In the genomic region with DNA sequence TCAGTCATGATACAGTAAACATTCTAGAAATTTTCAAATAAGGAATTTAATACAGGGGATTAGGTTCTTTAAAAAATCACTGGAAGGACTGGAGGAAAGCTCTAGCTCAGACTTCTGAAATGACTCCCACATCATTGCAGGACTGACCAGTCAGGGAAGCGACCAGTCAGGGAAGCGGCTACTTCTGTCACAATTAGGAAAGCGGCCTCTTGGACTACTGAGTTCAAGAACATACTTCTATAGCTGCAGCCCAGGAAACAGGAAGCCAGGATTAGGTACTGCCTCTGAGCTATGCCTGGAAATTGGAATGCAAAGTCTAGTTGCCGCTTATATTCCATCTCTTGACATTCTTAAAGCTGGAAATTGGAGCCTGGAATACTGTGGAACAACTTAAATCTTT, we compare ENCODE assay signal across 30 cellular contexts. TPM values are rescaled to one million over a fixed set of nuclear protein-coding genes. Genes with fewer than 3 reads are reported as not detected.
DNase-seq lines count a peak whose midpoint lies in the region; FAIRE-seq and TF ChIP-seq lines count a peak whose summit lies in the region.
"Had no signal": no experiment of that assay in that cellular context is flagged by ENCODE, and none has a peak within 500 bp of the region (broad histone marks: within the 10 kb centered on the region; RNA-seq: fewer than 3 reads in every experiment).

No MANE protein-coding gene starts in this region.

- H3K4me1 ChIP-seq in kidney (ENCODE audit: control insufficient read depth in 1 of 2, insufficient read depth in 1 of 2, low read depth in 1 of 2, low read length in 2 of 2), result no peaks in the 10 kb centered on the region

- H3K9ac ChIP-seq in kidney (ENCODE audit: low read length in 2 of 2), result no peak overlapping the region

- peak overlapping the region; percentile 41 for H3K27ac Mint-ChIP-seq in endothelial cell (ENCODE audit: unreplicated experiment)
- peak overlapping the region; percentile 57 for H3K27ac Mint-ChIP-seq in nephron progenitor cell
- H3K27ac Mint-ChIP-seq: activated CD8-positive, alpha-beta memory T cell treated with anti-CD3 and anti-CD28 coated beads, Interleukin-2, amount 10 ng/mL, durations not matched to agents 7 days and 5 days; activated naive CD4-positive, alpha-beta T cell treated with anti-CD3 and anti-CD28 coated beads for 36 hours; activated T-cell treated with anti-CD3 and anti-CD28 coated beads, Interleukin-2, amount 50 U/mL, for 72 hours; memory B cell; progenitor cell of endocrine pancreas had no signal

- peaks cover under 1% of the 10 kb centered on the region for H3K36me3 Mint-ChIP-seq in endothelial cell (ENCODE audit: low read depth, unreplicated experiment)
- peaks cover 47% of the 10 kb centered on the region for H3K36me3 Mint-ChIP-seq in nephron progenitor cell (ENCODE audit: low read depth)

- no peaks in the 10 kb centered on the region for H3K27me3 Mint-ChIP-seq in endothelial cell (ENCODE audit: unreplicated experiment)
- H3K27me3 Mint-ChIP-seq in nephron progenitor cell (ENCODE audit: low read depth, poor library complexity), result no peaks in the 10 kb centered on the region
- H3K27me3 Mint-ChIP-seq: activated CD8-positive, alpha-beta memory T cell treated with anti-CD3 and anti-CD28 coated beads, Interleukin-2, amount 10 ng/mL, durations not matched to agents 7 days and 5 days; CD4-positive, alpha-beta memory T cell; memory B cell; progenitor cell of endocrine pancreas had no signal

- FAIRE-seq in kidney (lab: Jason Lieb, UNC), result no peak
- FAIRE-seq: bronchial epithelial cell, colon, K562 had no signal

- H3K4me1 Mint-ChIP-seq in endothelial cell (ENCODE audit: unreplicated experiment), result peaks cover 23% of the 10 kb centered on the region
- peaks cover 9% of the 10 kb centered on the region for H3K4me1 Mint-ChIP-seq in nephron progenitor cell

- H3K36me3 ChIP-seq in kidney (ENCODE audit: control insufficient read depth in 1 of 2, insufficient read depth in 2 of 2, low read length in 2 of 2), result no peaks in the 10 kb centered on the region
- H3K36me3 ChIP-seq: heart left ventricle, thoracic aorta had no signal

- no peak overlapping the region for H3K4me3 ChIP-seq in kidney (ENCODE audit: low read length in 2 of 2)
- H3K4me3 ChIP-seq: heart left ventricle, K562, PC-9, thoracic aorta had no signal

- peak; percentile 28 for DNase-seq in CD1c-positive myeloid dendritic cell (ENCODE audit: extremely low spot score)
- DNase-seq in LHCN-M2 (ENCODE audit: low read depth), result peak; percentile 27
- peak; percentile 13 for DNase-seq in endothelial cell (ENCODE audit: low spot score)
- no peak for DNase-seq in nephron progenitor cell
- no peak for DNase-seq in amniotic stem cell (lab: John Stamatoyannopoulos, UW)
- no peak for DNase-seq in kidney
- DNase-seq in NOMO-1 treated with dmso at 0.1 percent for 144 hours (lab: John Stamatoyannopoulos, UW; ENCODE audit: unreplicated experiment), result no peak
- no peak for DNase-seq in NK-92 (lab: John Stamatoyannopoulos, UW; ENCODE audit: unreplicated experiment)
- DNase-seq: activated CD4-positive, alpha-beta T cell treated with anti-CD3 and anti-CD28 coated beads, Interleukin-2, amount 50 U/mL, for 1 hour; activated CD8-positive, alpha-beta memory T cell treated with anti-CD3 and anti-CD28 coated beads, Interleukin-2, amount 10 ng/mL, durations not matched to agents 7 days and 5 days; activated naive CD4-positive, alpha-beta T cell treated with anti-CD3 and anti-CD28 coated beads for 36 hours; activated T-cell treated with anti-CD3 and anti-CD28 coated beads, Interleukin-2, amount 50 U/mL, for 72 hours; CD4-positive, alpha-beta memory T cell; DMS 273 treated with DMSO at 0.1 percent for 48 hours; effector CD4-positive, alpha-beta T cell; heart left ventricle; NCI-H1436; NCI-H446 treated with DMSO at 0.1 percent for 48 hours; SHP77 treated with DMSO at 0.1 percent for 48 hours; stimulated activated CD4-positive, alpha-beta T cell treated with anti-CD3 and anti-CD28 coated beads, Interleukin-15, amount 100 ng/mL, for 24 hours; stimulated activated naive CD8-positive, alpha-beta T cell treated with anti-CD3 and anti-CD28 coated beads, Interleukin-15, Interleukin-2, amounts not matched to agents 100 U/mL and 50 U/mL, for 24 hours; SW 1271; T-helper 9 cell had no signal

- no peak overlapping the region for H3K27ac ChIP-seq in kidney (ENCODE audit: low read depth in 2 of 2, low read length in 2 of 2)
- H3K27ac ChIP-seq: heart left ventricle, PC-9, thoracic aorta had no signal

- no peaks in the 10 kb centered on the region for H3K9me3 ChIP-seq in kidney (ENCODE audit: control insufficient read depth in 1 of 2, low read length in 2 of 2)
- H3K9me3 ChIP-seq: heart left ventricle, thoracic aorta had no signal

- H3K4me3 Mint-ChIP-seq in endothelial cell (ENCODE audit: unreplicated experiment) (no peak overlapping the region), nephron progenitor cell (no peak overlapping the region)
- H3K4me3 Mint-ChIP-seq: activated CD8-positive, alpha-beta memory T cell treated with anti-CD3 and anti-CD28 coated beads, Interleukin-2, amount 10 ng/mL, durations not matched to agents 7 days and 5 days; activated naive CD4-positive, alpha-beta T cell treated with anti-CD3 and anti-CD28 coated beads for 36 hours; activated T-cell treated with anti-CD3 and anti-CD28 coated beads, Interleukin-2, amount 50 U/mL, for 72 hours; memory B cell had no signal

- TF ChIP-seq CTCF in endothelial cell (IDR thresholded peaks at IDR 0.05; ENCODE audit: unreplicated experiment) (no peak), nephron progenitor cell (IDR thresholded peaks at IDR 0.05) (no peak), kidney (IDR thresholded peaks at IDR 0.05; ENCODE audit: borderline replicate concordance, extremely low read depth, insufficient read depth) (no peak)

- intact Hi-C loops in kidney (cut with DNase I), result no loop called here

- H3K9me3 Mint-ChIP-seq in endothelial cell (ENCODE audit: unreplicated experiment) (no peaks in the 10 kb centered on the region), nephron progenitor cell (no peaks in the 10 kb centered on the region)
- H3K9me3 Mint-ChIP-seq: activated naive CD4-positive, alpha-beta T cell treated with anti-CD3 and anti-CD28 coated beads for 36 hours; activated T-cell treated with anti-CD3 and anti-CD28 coated beads, Interleukin-2, amount 50 U/mL, for 72 hours; memory B cell had no signal

RNA-seq across cellular contexts. Expression of a gene that starts 45.5 kb away (rescaled TPM):
- total RNA-seq in LHCN-M2 (2014; rRNA removed), result 25.4 and 27.6 TPM in 2 replicates
- polyA plus RNA-seq in LHCN-M2 (2012), result 9.4 TPM
- 38.0 TPM for total RNA-seq in endothelial cell (ENCODE audit: unreplicated experiment)
- total RNA-seq in kidney, result 51.6 TPM
- 14.0 TPM for polyA plus RNA-seq in kidney (ENCODE audit: insufficient read depth, low read depth, low replicate concordance)

Comparison
In these comparisons a context has a peak if more than half of its experiments do, and no peak if none do; other contexts are left out.
1. DNase-seq: peak in CD1c-positive myeloid dendritic cell (single experiment), LHCN-M2 (single experiment) and endothelial cell (single experiment); none in nephron progenitor cell (single experiment), amniotic stem cell (single experiment), kidney (single experiment), NOMO-1 treated with dmso at 0.1 percent for 144 hours (single experiment) and NK-92 (single experiment).